ENCODE assay signal across 9 cellular contexts in genomic region chr10:95755511-95756004, GRCh38. TPM values are rescaled to one million over a fixed set of nuclear protein-coding genes. Genes with fewer than 3 reads are reported as not detected.
DNase-seq lines count a peak whose midpoint lies in the region; ATAC-seq lines count a peak whose summit lies in the region.
"Had no signal": no experiment of that assay in that cellular context is flagged by ENCODE, and none has a peak within 500 bp of the region (broad histone marks: within the 10 kb centered on the region; RNA-seq: fewer than 3 reads in every experiment).

No MANE protein-coding gene starts in this region.

- no peak overlapping the region for H3K23ac ChIP-seq in mesenchymal stem cell (ENCODE audit: low read length in 2 of 2)

- H3K4me1 ChIP-seq in mesenchymal stem cell (ENCODE audit: control insufficient read depth, insufficient read depth, low read depth, low read length) (peaks cover 2% of the 10 kb centered on the region), urinary bladder (ENCODE audit: insufficient read depth) (no peaks in the 10 kb centered on the region)
- H3K4me1 ChIP-seq: SJSA1 had no signal

- no peaks in the 10 kb centered on the region for H3K9me3 ChIP-seq in mesenchymal stem cell (ENCODE audit: control insufficient read depth, low read length)
- H3K9me3 ChIP-seq: SJSA1 had no signal

- no peak overlapping the region for H2AK5ac ChIP-seq in mesenchymal stem cell (ENCODE audit: low read length, severe bottlenecking)

- H3K14ac ChIP-seq in mesenchymal stem cell (ENCODE audit: low read length in 2 of 2), result no peak overlapping the region

- no peaks in the 10 kb centered on the region for H3K79me1 ChIP-seq in mesenchymal stem cell (replicated peaks; ENCODE audit: low read length, poor library complexity, severe bottlenecking)

- DNase-seq in HT1080 (ENCODE audit: low read depth), result peak; percentile 27
- DNase-seq in mesenchymal stem cell, result peak; percentile 53
- no peak for DNase-seq in activated gamma-delta T cell treated with Interleukin-2 at 50 U/mL for 16 hours
- no peak for DNase-seq in GOT3 (lab: John Stamatoyannopoulos, UW)

- H3K4me2 ChIP-seq in mesenchymal stem cell (ENCODE audit: low read length, poor library complexity, severe bottlenecking), result peak overlapping the region; percentile 60

- H2BK15ac ChIP-seq in mesenchymal stem cell (ENCODE audit: low read depth, poor library complexity, severe bottlenecking), result no peak overlapping the region

- peak overlapping the region in 1 of 2 experiments; percentile 37 for H3K4me3 ChIP-seq in mesenchymal stem cell (ENCODE audit: insufficient read depth in 1 of 2, low read depth in 1 of 2, low read length in 2 of 2)
- peak overlapping the region; percentile 30 for H3K4me3 ChIP-seq in urinary bladder (ENCODE audit: low read depth, low read length)
- H3K4me3 ChIP-seq: SJSA1 had no signal

- no peak overlapping the region for H3K18ac ChIP-seq in mesenchymal stem cell (ENCODE audit: low read depth in 1 of 2, low read length in 2 of 2)

- H3K27ac ChIP-seq in cingulate gyrus (ENCODE audit: low read depth, low read length) (peak overlapping the region; percentile 41), mesenchymal stem cell (ENCODE audit: low read length, poor library complexity, severe bottlenecking) (no peak overlapping the region), urinary bladder (ENCODE audit: low read depth) (peak overlapping the region; percentile 39)
- H3K27ac ChIP-seq: SJSA1 had no signal

- no peak overlapping the region for H2AFZ ChIP-seq in mesenchymal stem cell (ENCODE audit: low read depth, low read length)

- no peak overlapping the region for H2BK120ac ChIP-seq in mesenchymal stem cell (ENCODE audit: low read depth, low read length)

- H4K91ac ChIP-seq in mesenchymal stem cell (ENCODE audit: low read length), result no peak overlapping the region

- peaks cover 0 to 3% of the 10 kb centered on the region in 2 experiments for H3K27me3 ChIP-seq in mesenchymal stem cell (ENCODE audit: control insufficient read depth in 1 of 2, insufficient read depth in 1 of 2, low read length in 2 of 2)
- H3K27me3 ChIP-seq: SJSA1 had no signal

- no peak overlapping the region for H2BK5ac ChIP-seq in mesenchymal stem cell (ENCODE audit: low read depth, low read length, poor library complexity, severe bottlenecking)

- ATAC-seq in GM19395 (IDR thresholded peaks at IDR 0.05; ENCODE audit: unreplicated experiment) (peak; percentile 32), GM21717 (IDR thresholded peaks at IDR 0.05; ENCODE audit: unreplicated experiment) (no peak)

- H3K36me3 ChIP-seq in mesenchymal stem cell (ENCODE audit: control insufficient read depth in 1 of 2, insufficient read depth in 2 of 2, low read depth in 1 of 2, low read length in 2 of 2), result no peaks in the 10 kb centered on the region
- H3K36me3 ChIP-seq in urinary bladder (ENCODE audit: insufficient read depth), result no peaks in the 10 kb centered on the region
- H3K36me3 ChIP-seq: SJSA1 had no signal

- WGBS in mesenchymal stem cell, result 31% methylated on average over 8 of the region's 8 CpGs
- WGBS in urinary bladder, result 35% methylated on average over 8 of the region's 8 CpGs

- no peak overlapping the region for H3K9ac ChIP-seq in mesenchymal stem cell (ENCODE audit: low read length)

- no peak overlapping the region for H3K4ac ChIP-seq in mesenchymal stem cell (ENCODE audit: low read depth in 1 of 2, low read length in 2 of 2)

- no peak overlapping the region for H4K8ac ChIP-seq in mesenchymal stem cell (ENCODE audit: low read length)

- H2BK12ac ChIP-seq in mesenchymal stem cell (ENCODE audit: low read length in 2 of 2), result peak overlapping the region in 1 of 2 experiments; percentile 10

RNA-seq across cellular contexts. Expression of gene ENTPD1, which starts 0.4 kb away (rescaled TPM):
- not detected in 2 replicates for total RNA-seq in HT1080 (2014; rRNA removed; shearing (Covaris generic))
- 0.24 and 0.28 TPM in 2 replicates for polyA plus RNA-seq in HT1080 (2015; cell fraction: cytosol; rRNA removed)
- 0.19 and 0.23 TPM in 2 replicates for polyA plus RNA-seq in HT1080 (2015; cell fraction: nucleus; rRNA removed)
- 7.0 TPM for polyA plus RNA-seq in mesenchymal stem cell (2013, experiment 1 of 2)
- 6.8 TPM for polyA plus RNA-seq in mesenchymal stem cell (2013, experiment 2 of 2)
- total RNA-seq in urinary bladder, result 85.3 TPM
- polyA plus RNA-seq in urinary bladder, result 53.8 TPM
- total RNA-seq: SJSA1 had no signal

Comparison
In these comparisons a context has a peak if more than half of its experiments do, and no peak if none do; other contexts are left out.
1. DNase-seq: peak in HT1080 (single experiment) and mesenchymal stem cell (single experiment); none in activated gamma-delta T cell treated with Interleukin-2 at 50 U/mL for 16 hours (single experiment) and GOT3 (single experiment).
2. RNA of gene ENTPD1, which starts 0.4 kb away (total RNA-seq): 85.3 TPM in urinary bladder (single experiment); not detected in HT1080; every median in the first group is over 10 times any median in the second.